In the genomic region with DNA sequence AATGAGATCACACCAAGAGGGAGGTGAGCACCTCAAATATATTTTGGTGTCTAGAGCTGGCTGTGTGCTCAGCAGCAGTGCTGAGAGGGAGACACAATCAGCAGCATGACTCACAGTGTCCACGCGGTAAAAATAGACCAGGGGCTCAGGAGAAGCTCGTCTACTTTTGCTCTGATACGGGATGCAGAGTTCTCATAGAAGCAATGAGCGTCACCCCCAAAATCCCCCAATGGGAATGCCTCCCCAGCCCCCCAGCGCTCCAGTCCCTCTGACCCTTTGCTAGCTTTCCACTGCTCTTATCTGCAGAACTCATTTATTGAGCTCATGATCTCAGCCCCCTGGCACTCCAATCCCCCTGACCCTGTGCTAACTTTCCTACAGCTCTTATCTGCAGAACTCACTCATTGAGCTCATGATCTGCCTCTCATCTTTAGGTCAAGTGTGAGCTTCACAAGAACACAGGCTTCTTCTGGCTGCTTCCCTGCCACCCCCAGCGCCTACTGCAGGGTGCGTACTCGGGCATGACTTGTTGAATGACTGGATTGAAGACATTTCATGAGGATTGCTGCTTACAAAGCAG, we compare ENCODE assay signal across 13 cellular contexts. TPM values are rescaled to one million over a fixed set of nuclear protein-coding genes. Genes with fewer than 3 reads are reported as not detected.
DNase-seq lines count a peak whose midpoint lies in the region; TF ChIP-seq lines count a peak whose summit lies in the region.
"Had no signal": no experiment of that assay in that cellular context is flagged by ENCODE, and none has a peak within 500 bp of the region (broad histone marks: within the 10 kb centered on the region; RNA-seq: fewer than 3 reads in every experiment).

No MANE protein-coding gene starts in this region.

- H3K4me1 Mint-ChIP-seq in brain = peaks cover 20% of the 10 kb centered on the region
- H3K4me1 Mint-ChIP-seq: naive B cell had no signal

- H3K4me2 ChIP-seq in GM23248 (ENCODE audit: unreplicated experiment) = peak overlapping the region; percentile 40
- H3K4me2 ChIP-seq in smooth muscle cell = peak overlapping the region; percentile 63

- peaks cover 7% of the 10 kb centered on the region for H3K27me3 Mint-ChIP-seq in brain
- H3K27me3 Mint-ChIP-seq: activated naive CD8-positive, alpha-beta T cell had no signal

- WGBS in GM23248 (ENCODE audit: low coverage in 1 of 2, low lambda C conversion rate in 2 of 2, missing lambda C conversion rate in 2 of 2), 2 experiments = 48% methylated on average over 9 of the region's 9 CpGs
- WGBS in smooth muscle cell (ENCODE audit: low lambda C conversion rate) = 15% methylated on average over 9 of the region's 9 CpGs

- H3K27me3 ChIP-seq in GM23248 (replicated peaks; ENCODE audit: insufficient read depth) (no peaks in the 10 kb centered on the region), smooth muscle cell (ENCODE audit: low read depth) (no peaks in the 10 kb centered on the region)

- DNase-seq in GM23248 (peak; percentile 86), hepatic stellate cell (ENCODE audit: low spot score) (peak; percentile 31), smooth muscle cell (lab: John Stamatoyannopoulos, UW; ENCODE audit: unreplicated experiment) (peak; percentile 39), NCI-H1105 (lab: John Stamatoyannopoulos, UW) (no peak), 8988T (no peak), NCI-H1417 treated with DMSO at 0.1 percent for 48 hours (lab: John Stamatoyannopoulos, UW) (no peak)
- no peak for DNase-seq in stimulated activated CD4-positive, alpha-beta T cell treated with anti-CD3 and anti-CD28 coated beads, Interleukin-4, amount 100 ng/mL, for 1 hour
- DNase-seq: Calu3; naive B cell; stimulated activated CD8-positive, alpha-beta memory T cell treated with anti-CD3 and anti-CD28 coated beads, Interleukin-4, amount 100 ng/mL, for 48 hours had no signal

- H3F3A ChIP-seq in GM23248 (ENCODE audit: insufficient read depth) (peaks cover 23% of the 10 kb centered on the region), smooth muscle cell (ENCODE audit: low read depth) (peaks cover 11% of the 10 kb centered on the region)

- no peaks in the 10 kb centered on the region for H3K36me3 Mint-ChIP-seq in brain
- H3K36me3 Mint-ChIP-seq: activated naive CD8-positive, alpha-beta T cell; naive B cell had no signal

- no peaks in the 10 kb centered on the region for H4K20me1 ChIP-seq in GM23248 (ENCODE audit: insufficient read depth)
- H4K20me1 ChIP-seq in smooth muscle cell (ENCODE audit: low read depth) = no peaks in the 10 kb centered on the region

- H3K4me1 ChIP-seq in GM23248 (ENCODE audit: insufficient read depth) (peaks cover 17% of the 10 kb centered on the region), smooth muscle cell (ENCODE audit: low read depth) (no peaks in the 10 kb centered on the region)

- in situ Hi-C loops in GM23248 (cut with MboI) = no loop called here

- H2AFZ ChIP-seq in GM23248 = no peak overlapping the region
- no peak overlapping the region for H2AFZ ChIP-seq in smooth muscle cell (ENCODE audit: low read depth)

- peak overlapping the region in 3 of 5 experiments; percentile 23 to 97 (median 45) for H3K27ac Mint-ChIP-seq in brain
- H3K27ac Mint-ChIP-seq: activated naive CD8-positive, alpha-beta T cell; naive B cell; T-helper 2 cell treated with Interferon-gamma antibody and Interleukin-4, amounts not matched to agents 5 μg/mL and 100 μg/mL, for 36 hours had no signal

- H3K9ac ChIP-seq in GM23248 (peak overlapping the region; percentile 76), smooth muscle cell (ENCODE audit: low read depth) (peak overlapping the region; percentile 95)

- peaks cover 0 to 2% (median 0%) of the 10 kb centered on the region in 5 experiments for H3K9me3 Mint-ChIP-seq in brain
- H3K9me3 Mint-ChIP-seq: naive B cell; T-helper 2 cell treated with Interferon-gamma antibody and Interleukin-4, amounts not matched to agents 5 μg/mL and 100 μg/mL, for 36 hours had no signal

- H3K79me2 ChIP-seq in GM23248 (ENCODE audit: insufficient read depth) (no peaks in the 10 kb centered on the region), smooth muscle cell (ENCODE audit: low read depth) (no peaks in the 10 kb centered on the region)

- H3K36me3 ChIP-seq in GM23248 (ENCODE audit: low read depth) (no peaks in the 10 kb centered on the region), smooth muscle cell (ENCODE audit: low read depth) (no peaks in the 10 kb centered on the region)

- H3K27ac ChIP-seq in GM23248 (peak overlapping the region; percentile 96), smooth muscle cell (ENCODE audit: low read depth) (peak overlapping the region; percentile 99)

- H3K4me3 ChIP-seq in GM23248 (no peak overlapping the region), smooth muscle cell (no peak overlapping the region)

- H3K9me3 ChIP-seq in GM23248 (ENCODE audit: low read depth) = no peaks in the 10 kb centered on the region
- no peaks in the 10 kb centered on the region for H3K9me3 ChIP-seq in smooth muscle cell (replicated peaks; ENCODE audit: low read depth)

- no peak overlapping the region for H3K4me3 Mint-ChIP-seq in brain
- H3K4me3 Mint-ChIP-seq: activated naive CD8-positive, alpha-beta T cell; naive B cell; T-helper 2 cell treated with Interferon-gamma antibody and Interleukin-4, amounts not matched to agents 5 μg/mL and 100 μg/mL, for 36 hours had no signal

- no peaks in the 10 kb centered on the region for H3K9me2 ChIP-seq in GM23248 (ENCODE audit: insufficient read depth)

- TF ChIP-seq CTCF in brain (conservative IDR thresholded peaks at IDR 0.05) (no peak), smooth muscle cell (IDR thresholded peaks at IDR 0.05; ENCODE audit: borderline replicate concordance, insufficient read depth, poor library complexity, severe bottlenecking) (no peak)

RNA-seq across cellular contexts. Expression of gene SYNDIG1, which starts 34.0 kb away (rescaled TPM):
- 1.1 and 2.6 TPM in 2 replicates for total RNA-seq in GM23248 (2014; rRNA removed; shearing (Covaris generic))
- 0.91 and 1.6 TPM in 2 replicates for polyA plus RNA-seq in GM23248 (2016; fragmentation: Nextera tagmentation; extraction: Ambion mirVana)
- polyA plus RNA-seq in brain (ENCODE audit: insufficient read depth, low read depth, low replicate concordance) = 19.3 TPM
- 1.6 and 1.8 TPM in 2 replicates for total RNA-seq in smooth muscle cell
- 2.2 and 3.2 TPM in 2 replicates for polyA plus RNA-seq in smooth muscle cell
- total RNA-seq: Calu3 had no signal

Comparison
In these comparisons a context has a peak if more than half of its experiments do, and no peak if none do; other contexts are left out.
1. DNase-seq: peak in GM23248 (single experiment), hepatic stellate cell (single experiment) and smooth muscle cell (single experiment); none in NCI-H1105 (single experiment), 8988T (single experiment), stimulated activated CD4-positive, alpha-beta T cell treated with anti-CD3 and anti-CD28 coated beads, Interleukin-4, amount 100 ng/mL, for 1 hour (single experiment) and NCI-H1417 treated with DMSO at 0.1 percent for 48 hours (single experiment).